ENCODE assay signal across 28 cellular contexts in the genomic region with DNA sequence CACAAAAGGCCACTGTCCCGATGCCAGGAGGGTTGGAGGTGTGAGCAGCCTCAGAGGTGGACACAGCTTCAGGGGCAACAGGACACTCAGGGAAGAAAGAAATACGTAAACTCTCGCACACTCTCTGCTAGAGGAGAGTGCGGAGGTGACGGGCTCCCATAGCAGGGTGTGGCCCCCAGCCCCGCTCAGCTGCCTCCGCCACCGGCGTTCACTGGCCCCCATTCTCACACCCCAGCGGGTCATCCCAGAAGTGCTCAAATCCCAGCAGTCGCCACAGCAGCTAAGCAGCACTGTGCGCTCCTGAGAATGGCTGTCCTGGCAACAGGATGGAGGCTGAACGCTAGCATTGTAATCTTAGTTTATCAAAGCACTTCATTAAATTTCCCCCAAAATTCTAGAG.
"Had no signal": no experiment of that assay in that cellular context is flagged by ENCODE, and none has a peak within 500 bp of the region (broad histone marks: within the 10 kb centered on the region; RNA-seq: fewer than 3 reads in every experiment).

No MANE protein-coding gene starts in this region.

- H3K4me1 ChIP-seq: colonic mucosa, esophagus squamous epithelium, gastrocnemius medialis, heart left ventricle, left ventricle myocardium inferior, lower lobe of right lung had no signal

- H3K9me3 ChIP-seq: colonic mucosa, esophagus squamous epithelium, gastrocnemius medialis, heart left ventricle, left ventricle myocardium inferior, lower lobe of right lung, mucosa of descending colon had no signal

- H3K27me3 ChIP-seq: colonic mucosa, gastrocnemius medialis, hepatocyte had no signal

- H3K9me3 Mint-ChIP-seq: dendritic cell treated with granulocyte-macrophage colony-stimulating factor and Interleukin-4, amounts not matched to agents 40 ng/mL and 50 ng/mL, for 4 days; effector memory CD8-positive, alpha-beta T cell; endodermal cell; immature natural killer cell; mesothelial cell of epicardium had no signal

- H3K27ac ChIP-seq: colonic mucosa, epithelial cell of prostate, esophagus squamous epithelium, gastrocnemius medialis, heart left ventricle, hepatocyte, left ventricle myocardium inferior, lower lobe of right lung had no signal

- H2AFZ ChIP-seq: hepatocyte had no signal

- ATAC-seq: effector memory CD8-positive, alpha-beta T cell; esophagus mucosa; gastrocnemius medialis; heart left ventricle; left colon; left lobe of liver; lower lobe of right lung; mucosa of descending colon had no signal

- H3K4me3 ChIP-seq: colonic mucosa, esophagus squamous epithelium, gastrocnemius medialis, heart left ventricle, hepatocyte, left ventricle myocardium inferior, lower lobe of right lung, mucosa of descending colon had no signal

- H3K4me3 Mint-ChIP-seq: dendritic cell treated with granulocyte-macrophage colony-stimulating factor and Interleukin-4, amounts not matched to agents 40 ng/mL and 50 ng/mL, for 4 days; effector memory CD8-positive, alpha-beta T cell; endodermal cell; immature natural killer cell; mesothelial cell of epicardium had no signal

- H3K27ac Mint-ChIP-seq: dendritic cell treated with granulocyte-macrophage colony-stimulating factor and Interleukin-4, amounts not matched to agents 40 ng/mL and 50 ng/mL, for 4 days; effector memory CD8-positive, alpha-beta T cell; endodermal cell; immature natural killer cell; mesothelial cell of epicardium had no signal

- H3K4me2 ChIP-seq: hepatocyte had no signal

- DNase-seq: colonic mucosa; cortex of kidney; effector CD8-positive, alpha-beta T cell; effector memory CD8-positive, alpha-beta T cell; endodermal cell; erythroblast; esophagus squamous epithelium; foreskin fibroblast; foreskin melanocyte; gastrocnemius medialis; heart left ventricle; hypothalamus; immature natural killer cell; islet precursor cell; kidney; kidney glomerular epithelial cell; left colon; left ventricle myocardium inferior; lower lobe of right lung; mesenchymal stem cell; mucosa of descending colon had no signal

- H3K36me3 Mint-ChIP-seq: immature natural killer cell, mesothelial cell of epicardium had no signal

- H3K4me1 Mint-ChIP-seq: endodermal cell, immature natural killer cell, mesothelial cell of epicardium had no signal

- H3K36me3 ChIP-seq: colonic mucosa, esophagus squamous epithelium, gastrocnemius medialis, heart left ventricle, left ventricle myocardium inferior, lower lobe of right lung had no signal

- FAIRE-seq: endometrium, kidney had no signal

- H3K79me2 ChIP-seq: hepatocyte had no signal
